Comparison of ENCODE assay signal across 2 cellular contexts in genomic region chr19:5997371-5997770, GRCh38.
TF ChIP-seq lines count a peak whose summit lies in the region.

No MANE protein-coding gene starts in this region.

TF ChIP-seq in GM23338, 12 proteins besides CTCF, POLR2A, EP300 and RAD21:
- TF ChIP-seq ZNF114 (CRISPR knock-in tag; IDR thresholded peaks at IDR 0.05) (no peak), POLR2AphosphoS5 (IDR thresholded peaks at IDR 0.05; ENCODE audit: low read depth) (no peak), CREB1 (CRISPR knock-in tag; IDR thresholded peaks at IDR 0.05; ENCODE audit: low read depth) (no peak), STAT1 (IDR thresholded peaks at IDR 0.05; ENCODE audit: unreplicated experiment) (no peak)
TF ChIP-seq in GM23338: peak in this region for 0.

TF ChIP-seq in H1, 55 proteins besides CTCF, POLR2A, EP300 and RAD21:
- TF ChIP-seq YY1 (IDR thresholded peaks at IDR 0.05; ENCODE audit: low read depth, low read length), result 0 out of 2 replicates have a peak, but pooled peaks have one; percentile 50
- TF ChIP-seq HDAC6 (IDR thresholded peaks at IDR 0.05; ENCODE audit: low read depth, low read length), result no peak
